In the genomic region with DNA sequence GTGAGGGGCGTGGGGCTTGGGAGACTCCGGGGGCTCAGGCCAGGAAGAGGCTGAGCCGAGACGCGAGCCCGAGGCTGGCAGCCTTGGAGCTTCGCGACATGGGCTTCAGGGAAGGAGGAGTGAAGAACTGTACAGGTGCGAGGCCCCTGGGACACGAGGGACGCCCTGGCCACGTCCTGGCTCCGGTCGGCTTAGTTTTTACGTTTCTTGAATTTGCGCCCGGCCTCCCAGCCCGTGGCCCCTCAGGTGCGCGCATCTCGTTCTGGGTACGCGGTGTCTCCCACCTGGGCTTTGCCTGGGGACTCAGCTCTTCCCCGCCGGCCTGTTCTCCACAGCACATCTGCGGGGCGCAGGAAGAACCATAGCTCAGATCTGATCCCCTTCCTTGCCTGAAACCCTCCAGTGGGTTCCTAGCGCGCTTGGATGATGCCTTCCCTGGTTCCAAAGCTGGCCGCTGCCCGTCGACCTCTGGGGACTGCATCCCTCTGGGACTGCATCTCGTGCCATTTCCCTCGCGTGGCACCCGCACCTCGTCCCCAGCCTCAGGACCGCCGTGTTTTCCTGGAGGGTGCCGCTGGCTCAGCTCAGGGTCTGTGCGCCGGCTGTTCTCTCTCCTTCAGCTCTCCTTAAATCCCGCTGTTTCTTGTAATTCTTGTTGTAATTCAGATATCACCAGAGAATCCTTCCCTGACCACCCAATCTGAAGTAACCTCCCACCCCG, we compare ENCODE assay signal across 8 cellular contexts. TPM values are rescaled to one million over a fixed set of nuclear protein-coding genes. Genes with fewer than 3 reads are reported as not detected.
DNase-seq lines count a peak whose midpoint lies in the region; ATAC-seq and TF ChIP-seq lines count a peak whose summit lies in the region.

No MANE protein-coding gene starts in this region.

- H3K4me3 Mint-ChIP-seq in activated naive CD4-positive, alpha-beta T cell treated with anti-CD3 and anti-CD28 coated beads, Interleukin-2, amount 50 U/mL, for 24 hours: peak overlapping the region; percentile 95
- H3K4me3 Mint-ChIP-seq in MCF 10A (ENCODE audit: unreplicated experiment): peak overlapping the region; percentile 97
- H3K4me3 Mint-ChIP-seq in type B pancreatic cell: peak overlapping the region; percentile 98

- peak overlapping the region; percentile 4 for H3K27ac Mint-ChIP-seq in activated naive CD4-positive, alpha-beta T cell treated with anti-CD3 and anti-CD28 coated beads, Interleukin-2, amount 50 U/mL, for 24 hours
- H3K27ac Mint-ChIP-seq in MCF 10A (ENCODE audit: low read depth, unreplicated experiment): peak overlapping the region; percentile 95
- H3K27ac Mint-ChIP-seq in type B pancreatic cell: no peak overlapping the region

- H3K23ac ChIP-seq in IMR-90 (ENCODE audit: low read depth, low read length): peak overlapping the region; percentile 25; the same call in 1 of the 2 replicates

- no peak overlapping the region for H3K18ac ChIP-seq in IMR-90 (ENCODE audit: low read depth, low read length)

- in situ Hi-C loops in IMR-90 (cut with MboI; ENCODE audit: low sequenced_read_pairs): no loop called here

- peaks cover 4% of the 10 kb centered on the region; the same call in 1 of the 2 replicates for H3K9me1 ChIP-seq in IMR-90 (ENCODE audit: insufficient read depth, low read length)

- no TSS peak for BruUV-seq in IMR-90 (replicated peaks; lab: Mats Ljungman, UMichigan)
- BruUV-seq in MCF 10A (replicated peaks; lab: Mats Ljungman, UMichigan): no TSS peak

- H3K4me1 Mint-ChIP-seq in activated naive CD4-positive, alpha-beta T cell treated with anti-CD3 and anti-CD28 coated beads, Interleukin-2, amount 50 U/mL, for 24 hours: peaks cover 28% of the 10 kb centered on the region
- peaks cover 21% of the 10 kb centered on the region for H3K4me1 Mint-ChIP-seq in MCF 10A (ENCODE audit: insufficient read depth, unreplicated experiment)
- peaks cover 27% of the 10 kb centered on the region for H3K4me1 Mint-ChIP-seq in type B pancreatic cell (ENCODE audit: unreplicated experiment)

- H3K27me3 ChIP-seq in IMR-90 (ENCODE audit: control insufficient read depth, insufficient read depth, low read length) (no peaks in the 10 kb centered on the region), lung (ENCODE audit: control insufficient read depth, insufficient read depth) (no peaks in the 10 kb centered on the region)

- peaks cover 7% of the 10 kb centered on the region for H3K36me3 Mint-ChIP-seq in activated naive CD4-positive, alpha-beta T cell treated with anti-CD3 and anti-CD28 coated beads, Interleukin-2, amount 50 U/mL, for 24 hours
- H3K36me3 Mint-ChIP-seq in MCF 10A (ENCODE audit: insufficient read depth, unreplicated experiment): no peaks in the 10 kb centered on the region
- peaks cover 7% of the 10 kb centered on the region for H3K36me3 Mint-ChIP-seq in type B pancreatic cell

- no peak overlapping the region for H2BK20ac ChIP-seq in IMR-90 (ENCODE audit: low read depth, low read length)

- H3K9me3 ChIP-seq in IMR-90 (ENCODE audit: control insufficient read depth, insufficient read depth, low read length): no peaks in the 10 kb centered on the region
- no peaks in the 10 kb centered on the region for H3K9me3 ChIP-seq in lung (ENCODE audit: control insufficient read depth in 2 of 2, insufficient read depth in 1 of 2, low read length in 1 of 2)

- peaks cover 9% of the 10 kb centered on the region for H3K27me3 Mint-ChIP-seq in activated naive CD4-positive, alpha-beta T cell treated with anti-CD3 and anti-CD28 coated beads, Interleukin-2, amount 50 U/mL, for 24 hours
- H3K27me3 Mint-ChIP-seq in MCF 10A (ENCODE audit: insufficient read depth, unreplicated experiment): no peaks in the 10 kb centered on the region
- peaks cover 33% of the 10 kb centered on the region for H3K27me3 Mint-ChIP-seq in type B pancreatic cell

- peak; percentile 10 for ATAC-seq in IMR-90 (ENCODE audit: low read depth)
- no peak for ATAC-seq in lung (ENCODE audit: insufficient read depth, low FRiP score)
- no peak for ATAC-seq in GM18498 (IDR thresholded peaks at IDR 0.05; ENCODE audit: unreplicated experiment)

- TF ChIP-seq POLR2A in IMR-90 (IDR thresholded peaks at IDR 0.05; ENCODE audit: low read depth, low read length): no peak

- peak overlapping the region; percentile 95 for H2AFZ ChIP-seq in IMR-90 (replicated peaks; ENCODE audit: low read length, poor library complexity)

- peaks cover 2% of the 10 kb centered on the region; the same call in 1 of the 2 replicates for H3K4me1 ChIP-seq in IMR-90 (ENCODE audit: control insufficient read depth, insufficient read depth, low read length)
- H3K4me1 ChIP-seq in lung (ENCODE audit: control insufficient read depth in 2 of 2, insufficient read depth in 2 of 2, low read length in 2 of 2): peaks cover 3 to 8% of the 10 kb centered on the region in 2 donors

- H3K9ac ChIP-seq in IMR-90 (ENCODE audit: low read depth, low read length): peak overlapping the region; percentile 40

- H3K36me3 ChIP-seq in IMR-90 (ENCODE audit: control insufficient read depth, insufficient read depth, low read length): no peaks in the 10 kb centered on the region
- H3K36me3 ChIP-seq in lung (ENCODE audit: control insufficient read depth in 2 of 2, insufficient read depth in 2 of 2, low read length in 2 of 2): no peaks in the 10 kb centered on the region

- H4K20me1 ChIP-seq in IMR-90 (ENCODE audit: insufficient read depth, low read length): no peaks in the 10 kb centered on the region

- TF ChIP-seq RAD21 in IMR-90 (IDR thresholded peaks at IDR 0.05; ENCODE audit: low read length): no peak

- H4K5ac ChIP-seq in IMR-90 (ENCODE audit: low read depth, low read length): peak overlapping the region; percentile 9; the same call in 1 of the 2 replicates

- no peak overlapping the region for H2BK120ac ChIP-seq in IMR-90 (ENCODE audit: low read depth, low read length)

- H4K8ac ChIP-seq in IMR-90 (ENCODE audit: low read depth in 2 of 2, low read length in 2 of 2): peak overlapping the region; percentile 4 to 55; a peak in 1 of 4 replicates

- H2BK15ac ChIP-seq in IMR-90 (ENCODE audit: low read depth, low read length): no peak overlapping the region

- no peak overlapping the region for H2AK5ac ChIP-seq in IMR-90 (ENCODE audit: low read depth, low read length)

- 5% methylated on average over 23 of the region's 44 CpGs; no CpG with 5 or more reads in 1 of the 2 experiments for WGBS in IMR-90 (ENCODE audit: extremely low coverage in 2 of 2, insufficient read length in 1 of 2), 2 experiments
- 10 to 23% methylated on average over 35 to 44 of the region's 44 CpGs for WGBS in lung, 2 donors

- DNase-seq in activated naive CD4-positive, alpha-beta T cell treated with Interleukin-2 at 50 U/mL for 16 hours: no peak
- DNase-seq in IMR-90 (no peak), MCF 10A (ENCODE audit: unreplicated experiment) (peak; percentile 9), lung (ENCODE audit: low spot score) (no peak), type B pancreatic cell (ENCODE audit: extremely low spot score, unreplicated experiment) (no peak), SW480 (ENCODE audit: low spot score) (no peak)

- H3K14ac ChIP-seq in IMR-90 (replicated peaks; ENCODE audit: low read depth, low read length): 0 out of 2 replicates have a peak overlapping the region, but pooled peaks have one; percentile 6

- no peaks in the 10 kb centered on the region for H3K9me3 Mint-ChIP-seq in activated naive CD4-positive, alpha-beta T cell treated with anti-CD3 and anti-CD28 coated beads, Interleukin-2, amount 50 U/mL, for 24 hours
- H3K9me3 Mint-ChIP-seq in MCF 10A (ENCODE audit: unreplicated experiment): no peaks in the 10 kb centered on the region
- H3K9me3 Mint-ChIP-seq in type B pancreatic cell: peaks cover 6% of the 10 kb centered on the region

- no peak overlapping the region for H2BK5ac ChIP-seq in IMR-90 (ENCODE audit: low read depth, low read length, poor library complexity, severe bottlenecking)

- H3K4me2 ChIP-seq in IMR-90 (ENCODE audit: low read depth, low read length): peak overlapping the region; percentile 81

- H3K4me3 ChIP-seq in IMR-90 (ENCODE audit: insufficient read depth, low read depth, low read length) (peak overlapping the region; percentile 80), lung (peak overlapping the region; percentile 93)

- no peak overlapping the region for H4K91ac ChIP-seq in IMR-90 (ENCODE audit: insufficient read depth, low read depth, low read length)

- H3K56ac ChIP-seq in IMR-90 (ENCODE audit: extremely low read depth, insufficient read depth, low read length): no peak overlapping the region

- intact Hi-C loops in IMR-90 (cut with micrococcal nuclease) (loop anchor here (1.0 kb wide), 1 partner anchor 131 kb away; no protein-coding TSS in a partner anchor), MCF 10A (cut with micrococcal nuclease) (no loop called here)

- CTCF ChIA-PET in IMR-90 (lab: Yijun Ruan, JAX): no interaction called here
- CTCF ChIA-PET in MCF 10A (lab: Yijun Ruan, JAX): interaction anchor here (0.5 to 3.8 kb wide), 10 partner anchors 10 to 702 kb away, joined by 3 to 15 read pairs (median 4); no protein-coding TSS in a partner anchor

- H2AK9ac ChIP-seq in IMR-90 (replicated peaks; ENCODE audit: low read depth, low read length, poor library complexity): peak overlapping the region; percentile 80

- POLR2A ChIA-PET in IMR-90 (lab: Charles Lee; ENCODE audit: unreplicated experiment) (interaction anchor here (0.6 kb wide), 1 partner anchor 13 kb away, joined by 4 read pairs; no protein-coding TSS in a partner anchor), MCF 10A (lab: Yijun Ruan, JAX) (interaction anchor here (1.0 kb wide), 1 partner anchor 50 kb away, joined by 4 read pairs; no protein-coding TSS in a partner anchor)

- H3K27ac ChIP-seq in IMR-90 (ENCODE audit: insufficient read depth, low read length) (peak overlapping the region; percentile 11; the same call in 1 of the 2 replicates), lung (ENCODE audit: low read depth in 1 of 2, low read length in 1 of 2) (no peak overlapping the region)

- H3K79me1 ChIP-seq in IMR-90 (ENCODE audit: low read depth in 1 of 2, low read length in 2 of 2): peaks cover 11 to 12% of the 10 kb centered on the region in 2 experiments; a peak in 2 of 4 replicates

- dilution Hi-C loops in IMR-90 (cut with HindIII; ENCODE audit: low sequenced_read_pairs, unreplicated experiment): no loop called here

- H3K4ac ChIP-seq in IMR-90 (ENCODE audit: low read depth, low read length): 0 out of 2 replicates have a peak overlapping the region, but pooled peaks have one; percentile 14

- TF ChIP-seq CTCF in IMR-90 (conservative IDR thresholded peaks at IDR 0.05; ENCODE audit: low read depth, low read length) (no peak), MCF 10A (IDR thresholded peaks at IDR 0.05; ENCODE audit: unreplicated experiment) (no peak), lung (IDR thresholded peaks at IDR 0.05; ENCODE audit: control extremely low read depth, extremely low read depth) (no peak), type B pancreatic cell (conservative IDR thresholded peaks at IDR 0.05) (no peak)

RNA-seq across cellular contexts. Expression of gene CHCHD6, which starts 0.6 kb away (rescaled TPM):
- total RNA-seq in IMR-90 (2012; rRNA removed) (18.8 and 20.6 TPM in 2 replicates), MCF 10A (2022) (28.7 and 29.6 TPM in 2 replicates), lung (10 to 100 TPM; 12.1 to 22.6 TPM), type B pancreatic cell (ENCODE audit: low replicate concordance) (9.9 and 17.5 TPM in 2 replicates)
- polyA plus RNA-seq in IMR-90 (2012; rRNA removed) (28.9 and 29.1 TPM in 2 replicates), lung (10 to 100 TPM; 14.5 to 20.6 TPM)
- polyA plus RNA-seq in IMR-90 (2012; cell fraction: cytosol; rRNA removed): 30.9 and 33.9 TPM in 2 replicates
- 15.3 and 19.0 TPM in 2 replicates for polyA plus RNA-seq in IMR-90 (2012; cell fraction: nucleus; rRNA removed; ENCODE audit: low replicate concordance)

RNA-seq across cellular contexts. Expression of gene TXNRD3, which starts 49.7 kb away (rescaled TPM):
- total RNA-seq in IMR-90 (2012; rRNA removed) (8.1 and 8.4 TPM in 2 replicates), MCF 10A (2022) (10.0 and 12.9 TPM in 2 replicates), lung (10 to 100 TPM; 11.7 to 17.0 TPM), type B pancreatic cell (ENCODE audit: low replicate concordance) (14.4 and 14.6 TPM in 2 replicates)
- polyA plus RNA-seq in IMR-90 (2012; rRNA removed) (3.9 and 4.2 TPM in 2 replicates), lung (1 to 10 TPM; 6.3 to 9.1 TPM)
- 1.5 and 7.0 TPM in 2 replicates for polyA plus RNA-seq in IMR-90 (2012; cell fraction: cytosol; rRNA removed)
- polyA plus RNA-seq in IMR-90 (2012; cell fraction: nucleus; rRNA removed; ENCODE audit: low replicate concordance): 3.0 and 8.2 TPM in 2 replicates
